Comparison of ENCODE assay signal across 9 cellular contexts in genomic region chr1:206706298-206706791, GRCh38. TPM values are rescaled to one million over a fixed set of nuclear protein-coding genes. Genes with fewer than 3 reads are reported as not detected.
DNase-seq lines count a peak whose midpoint lies in the region; ATAC-seq and TF ChIP-seq lines count a peak whose summit lies in the region.
"Had no signal": no experiment of that assay in that cellular context is flagged by ENCODE, and none has a peak within 500 bp of the region (broad histone marks: within the 10 kb centered on the region; RNA-seq: fewer than 3 reads in every experiment).

No MANE protein-coding gene starts in this region.

- H4K20me1 ChIP-seq in BLaER1, result peaks cover 100% of the 10 kb centered on the region
- H4K20me1 ChIP-seq in osteoblast (ENCODE audit: insufficient read depth, low read length), result peaks cover 79% of the 10 kb centered on the region

- H3K27ac ChIP-seq in BLaER1, result peak overlapping the region; percentile 69
- peak overlapping the region; percentile 96 for H3K27ac ChIP-seq in osteoblast (ENCODE audit: low read depth, low read length)

- peaks cover 99% of the 10 kb centered on the region for H3K79me2 ChIP-seq in osteoblast (ENCODE audit: insufficient read depth, low read length)

- H3K36me3 ChIP-seq in BLaER1 (peaks cover 27% of the 10 kb centered on the region), osteoblast (ENCODE audit: insufficient read depth, low read length) (no peaks in the 10 kb centered on the region)
- H3K36me3 ChIP-seq: upper lobe of left lung had no signal

- H3K9me3 ChIP-seq in BLaER1 (no peaks in the 10 kb centered on the region), osteoblast (ENCODE audit: low read depth, low read length) (no peaks in the 10 kb centered on the region)
- H3K9me3 ChIP-seq: upper lobe of left lung had no signal

- ATAC-seq in HG03095 (IDR thresholded peaks at IDR 0.05; ENCODE audit: unreplicated experiment), result no peak
- ATAC-seq in GM18907 (IDR thresholded peaks at IDR 0.05; ENCODE audit: unreplicated experiment), result no peak

- peaks cover 100% of the 10 kb centered on the region for H3K4me1 ChIP-seq in BLaER1
- H3K4me1 ChIP-seq in osteoblast (ENCODE audit: insufficient read depth, low read length), result peaks cover 60% of the 10 kb centered on the region

- no peak overlapping the region for H2AFZ ChIP-seq in osteoblast (ENCODE audit: low read length)

- DNase-seq in NCI-H1694 (lab: John Stamatoyannopoulos, UW) (peak; percentile 45), cardiac fibroblast (ENCODE audit: low read depth in 2 of 2) (peak; percentile 93 to 99), osteoblast (ENCODE audit: insufficient read length, low spot score, missing footprints) (peak; percentile 93), NCI-H1930 (lab: John Stamatoyannopoulos, UW) (no peak), GF-D8 (lab: John Stamatoyannopoulos, UW) (no peak)
- DNase-seq: upper lobe of left lung had no signal

- H3K4me3 ChIP-seq in BLaER1, result peak overlapping the region; percentile 25
- H3K4me3 ChIP-seq in cardiac fibroblast (replicated peaks in 1 of 2; ENCODE audit: low read depth in 2 of 2, low read length in 2 of 2), result peak overlapping the region in 1 of 2 donors; percentile 8
- peak overlapping the region; percentile 38 for H3K4me3 ChIP-seq in osteoblast (ENCODE audit: insufficient read depth, low read length)
- H3K4me3 ChIP-seq: upper lobe of left lung had no signal

- TF ChIP-seq CTCF in cardiac fibroblast (IDR thresholded peaks at IDR 0.05; ENCODE audit: low read depth, low read length), result no peak
- no peak for TF ChIP-seq CTCF in osteoblast (IDR thresholded peaks at IDR 0.05; ENCODE audit: extremely low read depth, low read depth, low read length)

- H3K27me3 ChIP-seq in BLaER1, result no peaks in the 10 kb centered on the region
- H3K27me3 ChIP-seq in osteoblast (ENCODE audit: insufficient read depth, low read length), result no peaks in the 10 kb centered on the region
- H3K27me3 ChIP-seq: upper lobe of left lung had no signal

- peak overlapping the region; percentile 90 for H3K4me2 ChIP-seq in BLaER1
- H3K4me2 ChIP-seq in osteoblast (ENCODE audit: insufficient read depth, low read length), result peak overlapping the region; percentile 70

- peak overlapping the region; percentile 59; the same call in 1 of the 2 replicates for H3K9ac ChIP-seq in BLaER1

RNA-seq across cellular contexts. Expression of gene MAPKAPK2, which starts 21.6 kb away (rescaled TPM):
- total RNA-seq in osteoblast, result 38.0 and 40.1 TPM in 2 replicates

Comparison
In these comparisons a context has a peak if more than half of its experiments do, and no peak if none do; other contexts are left out.
1. DNase-seq: peak in NCI-H1694 (single experiment), cardiac fibroblast (2 of 2) and osteoblast (single experiment); none in NCI-H1930 (0 of 2) and GF-D8 (single experiment).